17 cellular contexts compared by ENCODE assay signal in genomic region chr13:84873951-84874350, GRCh38.
DNase-seq lines count a peak whose midpoint lies in the region; TF ChIP-seq lines count a peak whose summit lies in the region.
"Had no signal": no experiment of that assay in that cellular context is flagged by ENCODE, and none has a peak within 500 bp of the region (broad histone marks: within the 10 kb centered on the region; RNA-seq: fewer than 3 reads in every experiment).

No MANE protein-coding gene starts in this region.

- no peak overlapping the region for H3K4me2 ChIP-seq in smooth muscle cell

- TF ChIP-seq CTCF in smooth muscle cell (IDR thresholded peaks at IDR 0.05; ENCODE audit: borderline replicate concordance, insufficient read depth, poor library complexity, severe bottlenecking) = no peak

- H3K27me3 ChIP-seq in smooth muscle cell (ENCODE audit: low read depth) = no peaks in the 10 kb centered on the region
- H3K27me3 ChIP-seq: Peyer's patch had no signal

- H3K4me1 ChIP-seq in smooth muscle cell (ENCODE audit: low read depth) = no peaks in the 10 kb centered on the region
- H3K4me1 ChIP-seq: Peyer's patch had no signal

- H4K20me1 ChIP-seq in smooth muscle cell (ENCODE audit: low read depth) = no peaks in the 10 kb centered on the region

- WGBS in smooth muscle cell (ENCODE audit: low lambda C conversion rate) = 84% methylated on average over 3 of the region's 3 CpGs

- no peak overlapping the region for H3K9ac ChIP-seq in smooth muscle cell (ENCODE audit: low read depth)
- H3K9ac ChIP-seq: GM23248 had no signal

- no peak overlapping the region for H3K4me3 ChIP-seq in smooth muscle cell
- H3K4me3 ChIP-seq: GM12878, GM23248, Peyer's patch had no signal

- no peaks in the 10 kb centered on the region for H3K36me3 ChIP-seq in smooth muscle cell (ENCODE audit: low read depth)
- H3K36me3 ChIP-seq: Peyer's patch had no signal

- no peak overlapping the region for H3K27ac ChIP-seq in smooth muscle cell (ENCODE audit: low read depth)
- H3K27ac ChIP-seq: GM23248, Peyer's patch had no signal

- peak overlapping the region; percentile 63 for H2AFZ ChIP-seq in smooth muscle cell (ENCODE audit: low read depth)
- H2AFZ ChIP-seq: GM23248 had no signal

- DNase-seq in NCI-H1436 (lab: John Stamatoyannopoulos, UW) (peak; percentile 13), NCI-H1436 treated with DMSO at 0.1 percent for 48 hours (lab: John Stamatoyannopoulos, UW) (no peak), NCI-H1417 treated with DMSO at 0.1 percent for 48 hours (lab: John Stamatoyannopoulos, UW) (peak; percentile 36), NCI-H345 treated with DMSO at 0.1 percent for 48 hours (lab: John Stamatoyannopoulos, UW; ENCODE audit: unreplicated experiment) (peak; percentile 62), smooth muscle cell (lab: John Stamatoyannopoulos, UW; ENCODE audit: unreplicated experiment) (no peak), NCI-H1048 (lab: John Stamatoyannopoulos, UW) (no peak), foreskin melanocyte (no peak)
- DNase-seq: DND-41, GM23248, H9, HFFc6, MV-4-11, NCI-H187 treated with DMSO at 0.1 percent for 48 hours, NCI-H2171 treated with DMSO at 0.1 percent for 48 hours, NCI-H510A, Peyer's patch had no signal

- H3K9me3 ChIP-seq in smooth muscle cell (replicated peaks; ENCODE audit: low read depth) = no peaks in the 10 kb centered on the region
- H3K9me3 ChIP-seq: Peyer's patch had no signal

- H3K79me2 ChIP-seq in smooth muscle cell (ENCODE audit: low read depth) = no peaks in the 10 kb centered on the region

- no peaks in the 10 kb centered on the region for H3F3A ChIP-seq in smooth muscle cell (ENCODE audit: low read depth)

Comparison
In these comparisons a context has a peak if more than half of its experiments do, and no peak if none do; other contexts are left out.
1. DNase-seq: peak in NCI-H1436 (single experiment), NCI-H1417 treated with DMSO at 0.1 percent for 48 hours (single experiment) and NCI-H345 treated with DMSO at 0.1 percent for 48 hours (single experiment); none in NCI-H1436 treated with DMSO at 0.1 percent for 48 hours (single experiment), smooth muscle cell (single experiment), NCI-H1048 (single experiment) and foreskin melanocyte (single experiment).